Comparison of ENCODE assay signal across 38 cellular contexts in genomic region chr1:240226102-240226501, GRCh38.
"Had no signal": no experiment of that assay in that cellular context is flagged by ENCODE, and none has a peak within 500 bp of the region (broad histone marks: within the 10 kb centered on the region; RNA-seq: fewer than 3 reads in every experiment).

No MANE protein-coding gene starts in this region.

- H3K27me3 ChIP-seq: adrenal gland, ascending aorta, body of pancreas, brain microvascular endothelial cell, breast epithelium, cardiac muscle cell had no signal

- H3K27ac Mint-ChIP-seq: activated naive CD4-positive, alpha-beta T cell treated with anti-CD3 and anti-CD28 coated beads for 36 hours; activated naive CD4-positive, alpha-beta T cell treated with anti-CD3 and anti-CD28 coated beads, Interleukin-2, amount 10 ng/mL, durations not matched to agents 7 days and 5 days; activated naive CD4-positive, alpha-beta T cell treated with anti-CD3 and anti-CD28 coated beads, Interleukin-2, amount 50 U/mL, for 24 hours; activated naive CD4-positive, alpha-beta T cell treated with anti-CD3 and anti-CD28 coated beads, Interleukin-2, amount 50 U/mL, for 72 hours; activated naive CD8-positive, alpha-beta T cell; activated naive CD8-positive, alpha-beta T cell treated with anti-CD3 and anti-CD28 coated beads for 36 hours; activated naive CD8-positive, alpha-beta T cell treated with anti-CD3 and anti-CD28 coated beads, Interleukin-2, amount 10 ng/mL, durations not matched to agents 7 days and 5 days; activated naive CD8-positive, alpha-beta T cell treated with anti-CD3 and anti-CD28 coated beads, Interleukin-2, amount 50 U/mL, for 24 hours; activated T-cell treated with anti-CD3 and anti-CD28 coated beads, Interleukin-2, amount 50 U/mL, for 24 hours; activated T-cell treated with anti-CD3 and anti-CD28 coated beads, Interleukin-2, amount 50 U/mL, for 72 hours; activated T-helper 1 cell treated with anti-CD3 and anti-CD28 coated beads, Interleukin-12 subunit alpha, Interleukin-12 subunit beta, Interleukin-2, Interleukin-4 antibody, amounts not matched to agents 30 ng/mL and 10 ng/mL and 1 ng/mL, durations not matched to agents 14 hours and 24 hours and 36 hours; activated T-helper 17 cell treated with anti-CD3 and anti-CD28 coated beads, Interleukin-2, amount 50 U/mL, for 72 hours; activated T-helper 2 cell treated with anti-CD3 and anti-CD28 coated beads, Interferon-gamma antibody, Interleukin-2, Interleukin-4, amounts not matched to agents 10 μg/mL and 5 μg/mL and 100 μg/mL, durations not matched to agents 14 hours and 24 hours and 36 hours; brain had no signal

- H3K36me3 ChIP-seq: adrenal gland, ascending aorta, brain microvascular endothelial cell, breast epithelium, cardiac muscle cell had no signal

- H3K4me3 ChIP-seq: adrenal gland, ascending aorta, body of pancreas, breast epithelium, cardiac muscle cell had no signal

- H3K4me1 ChIP-seq: adrenal gland, ascending aorta, body of pancreas, breast epithelium had no signal

- H3K9me3 ChIP-seq: adrenal gland, ascending aorta had no signal

- H3K27me3 Mint-ChIP-seq: activated naive CD4-positive, alpha-beta T cell treated with anti-CD3 and anti-CD28 coated beads, Interleukin-2, amount 10 ng/mL, durations not matched to agents 7 days and 5 days; activated naive CD4-positive, alpha-beta T cell treated with anti-CD3 and anti-CD28 coated beads, Interleukin-2, amount 50 U/mL, for 24 hours; activated naive CD8-positive, alpha-beta T cell; activated naive CD8-positive, alpha-beta T cell treated with anti-CD3 and anti-CD28 coated beads for 36 hours; activated naive CD8-positive, alpha-beta T cell treated with anti-CD3 and anti-CD28 coated beads, Interleukin-2, amount 10 ng/mL, durations not matched to agents 7 days and 5 days; activated naive CD8-positive, alpha-beta T cell treated with anti-CD3 and anti-CD28 coated beads, Interleukin-2, amount 50 U/mL, for 24 hours; activated T-cell treated with anti-CD3 and anti-CD28 coated beads, Interleukin-2, amount 50 U/mL, for 24 hours; central memory CD8-positive, alpha-beta T cell had no signal

- H3K36me3 Mint-ChIP-seq: activated naive CD4-positive, alpha-beta T cell treated with anti-CD3 and anti-CD28 coated beads, Interleukin-2, amount 10 ng/mL, durations not matched to agents 7 days and 5 days; activated naive CD4-positive, alpha-beta T cell treated with anti-CD3 and anti-CD28 coated beads, Interleukin-2, amount 50 U/mL, for 24 hours; activated naive CD8-positive, alpha-beta T cell; activated naive CD8-positive, alpha-beta T cell treated with anti-CD3 and anti-CD28 coated beads for 36 hours; activated naive CD8-positive, alpha-beta T cell treated with anti-CD3 and anti-CD28 coated beads, Interleukin-2, amount 10 ng/mL, durations not matched to agents 7 days and 5 days had no signal

- H3K4me3 Mint-ChIP-seq: activated naive CD4-positive, alpha-beta T cell treated with anti-CD3 and anti-CD28 coated beads for 36 hours; activated naive CD4-positive, alpha-beta T cell treated with anti-CD3 and anti-CD28 coated beads, Interleukin-2, amount 10 ng/mL, durations not matched to agents 7 days and 5 days; activated naive CD4-positive, alpha-beta T cell treated with anti-CD3 and anti-CD28 coated beads, Interleukin-2, amount 50 U/mL, for 24 hours; activated naive CD8-positive, alpha-beta T cell; activated naive CD8-positive, alpha-beta T cell treated with anti-CD3 and anti-CD28 coated beads for 36 hours; activated naive CD8-positive, alpha-beta T cell treated with anti-CD3 and anti-CD28 coated beads, Interleukin-2, amount 10 ng/mL, durations not matched to agents 7 days and 5 days; activated naive CD8-positive, alpha-beta T cell treated with anti-CD3 and anti-CD28 coated beads, Interleukin-2, amount 50 U/mL, for 24 hours; activated T-cell treated with anti-CD3 and anti-CD28 coated beads, Interleukin-2, amount 50 U/mL, for 24 hours; activated T-cell treated with anti-CD3 and anti-CD28 coated beads, Interleukin-2, amount 50 U/mL, for 4 hours; activated T-cell treated with anti-CD3 and anti-CD28 coated beads, Interleukin-2, amount 50 U/mL, for 72 hours; activated T-helper 1 cell treated with anti-CD3 and anti-CD28 coated beads, Interleukin-12 subunit alpha, Interleukin-12 subunit beta, Interleukin-2, Interleukin-4 antibody, amounts not matched to agents 30 ng/mL and 10 ng/mL and 1 ng/mL, durations not matched to agents 14 hours and 24 hours and 36 hours; activated T-helper 17 cell treated with anti-CD3 and anti-CD28 coated beads, Interleukin-2, amount 50 U/mL, for 72 hours; brain; central memory CD8-positive, alpha-beta T cell had no signal

- ATAC-seq: activated naive CD4-positive, alpha-beta T cell treated with anti-CD3 and anti-CD28 coated beads, Interleukin-2, amount 50 U/mL, for 72 hours; activated naive CD8-positive, alpha-beta T cell treated with anti-CD3 and anti-CD28 coated beads, Interleukin-2, amount 50 U/mL, for 24 hours; activated T-cell treated with anti-CD3 and anti-CD28 coated beads, Interleukin-2, amount 50 U/mL, for 4 hours; activated T-cell treated with anti-CD3 and anti-CD28 coated beads, Interleukin-2, amount 50 U/mL, for 72 hours; activated T-helper 17 cell treated with anti-CD3 and anti-CD28 coated beads, Interleukin-2, amount 50 U/mL, for 72 hours; body of pancreas had no signal

- H3K27ac ChIP-seq: adrenal gland, ascending aorta, body of pancreas, brain microvascular endothelial cell, breast epithelium, cardiac muscle cell had no signal

- H3K4me1 Mint-ChIP-seq: activated naive CD4-positive, alpha-beta T cell treated with anti-CD3 and anti-CD28 coated beads, Interleukin-2, amount 10 ng/mL, durations not matched to agents 7 days and 5 days; activated naive CD4-positive, alpha-beta T cell treated with anti-CD3 and anti-CD28 coated beads, Interleukin-2, amount 50 U/mL, for 24 hours; activated naive CD8-positive, alpha-beta T cell treated with anti-CD3 and anti-CD28 coated beads for 36 hours; activated naive CD8-positive, alpha-beta T cell treated with anti-CD3 and anti-CD28 coated beads, Interleukin-2, amount 10 ng/mL, durations not matched to agents 7 days and 5 days; activated naive CD8-positive, alpha-beta T cell treated with anti-CD3 and anti-CD28 coated beads, Interleukin-2, amount 50 U/mL, for 24 hours; activated T-helper 17 cell treated with anti-CD3 and anti-CD28 coated beads, Interleukin-2, amount 50 U/mL, for 72 hours; brain; central memory CD8-positive, alpha-beta T cell had no signal

- DNase-seq: activated effector memory CD4-positive, alpha-beta T cell treated with anti-CD3 and anti-CD28 coated beads, Interleukin-2, amount 50 U/mL, for 16 hours; activated effector memory CD4-positive, alpha-beta T cell treated with Interleukin-2 at 50 U/mL for 16 hours; activated gamma-delta T cell; activated gamma-delta T cell treated with Interleukin-2 at 50 U/mL for 16 hours; activated naive CD4-positive, alpha-beta T cell; activated naive CD4-positive, alpha-beta T cell treated with anti-CD3 and anti-CD28 coated beads for 36 hours; activated naive CD4-positive, alpha-beta T cell treated with anti-CD3 and anti-CD28 coated beads, Interleukin-2, amount 10 ng/mL, durations not matched to agents 7 days and 5 days; activated naive CD4-positive, alpha-beta T cell treated with anti-CD3 and anti-CD28 coated beads, Interleukin-2, amount 50 U/mL, for 16 hours; activated naive CD4-positive, alpha-beta T cell treated with Interleukin-2 at 50 U/mL for 16 hours; activated naive CD8-positive, alpha-beta T cell treated with anti-CD3 and anti-CD28 coated beads for 36 hours; activated naive CD8-positive, alpha-beta T cell treated with anti-CD3 and anti-CD28 coated beads, Interleukin-2, amount 10 ng/mL, durations not matched to agents 7 days and 5 days; activated naive CD8-positive, alpha-beta T cell treated with anti-CD3 and anti-CD28 coated beads, Interleukin-2, amount 50 U/mL, for 24 hours; activated T-cell treated with anti-CD3 and anti-CD28 coated beads, Interleukin-2, amount 50 U/mL, for 1 hour; activated T-cell treated with anti-CD3 and anti-CD28 coated beads, Interleukin-2, amount 50 U/mL, for 24 hours; activated T-cell treated with anti-CD3 and anti-CD28 coated beads, Interleukin-2, amount 50 U/mL, for 4 hours; activated T-cell treated with anti-CD3 and anti-CD28 coated beads, Interleukin-2, amount 50 U/mL, for 48 hours; activated T-cell treated with anti-CD3 and anti-CD28 coated beads, Interleukin-2, amount 50 U/mL, for 72 hours; adrenal gland; amniotic stem cell; amygdala; anterior cingulate cortex; aorta; body of pancreas; brain microvascular endothelial cell; caudate nucleus; central memory CD4-positive, alpha-beta T cell; cerebellar nuclear complex had no signal
